In the genomic region with DNA sequence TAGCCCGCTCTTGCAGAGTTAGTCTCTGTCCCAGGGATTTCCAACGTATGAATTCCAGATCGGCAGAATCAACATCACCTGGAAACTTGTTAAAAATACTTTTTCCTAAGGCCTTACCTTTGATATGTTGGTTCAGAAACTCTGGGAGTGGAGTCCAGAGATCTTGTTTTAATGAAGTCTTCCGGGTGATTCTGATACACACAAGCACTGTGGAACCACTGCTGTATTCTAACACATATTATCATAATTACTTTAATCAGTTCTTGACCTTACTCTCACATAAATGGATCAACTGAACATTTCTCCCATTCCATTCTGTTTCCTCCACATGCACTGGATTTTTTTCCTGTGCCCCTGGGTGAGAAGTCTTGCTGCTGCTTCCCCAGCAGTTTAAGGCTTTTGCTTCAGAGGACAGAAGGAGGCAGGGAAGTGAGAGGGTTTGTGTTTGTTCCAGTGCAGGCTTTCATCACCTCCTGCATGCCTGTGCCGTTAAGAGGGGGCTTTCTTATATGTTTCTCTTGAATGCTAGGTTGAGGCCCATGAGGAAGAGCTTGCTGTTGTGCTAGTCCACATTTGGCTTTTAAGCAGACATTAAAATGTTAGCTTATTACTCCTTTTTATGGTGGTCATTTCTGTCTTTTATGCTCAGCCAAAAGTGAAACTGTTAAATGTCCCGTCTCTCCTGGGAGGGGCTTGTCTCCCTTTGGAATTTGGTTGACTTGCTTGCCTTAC, we compare ENCODE assay signal across 9 cellular contexts. TPM values are rescaled to one million over a fixed set of nuclear protein-coding genes. Genes with fewer than 3 reads are reported as not detected.
DNase-seq lines count a peak whose midpoint lies in the region; ATAC-seq, FAIRE-seq and TF ChIP-seq lines count a peak whose summit lies in the region.
"Had no signal": no experiment of that assay in that cellular context is flagged by ENCODE, and none has a peak within 500 bp of the region (broad histone marks: within the 10 kb centered on the region; RNA-seq: fewer than 3 reads in every experiment).

No MANE protein-coding gene starts in this region.

- H3K9me3 ChIP-seq in keratinocyte (ENCODE audit: control insufficient read depth, low read depth, low read length) (no peaks in the 10 kb centered on the region), smooth muscle cell (replicated peaks; ENCODE audit: low read depth) (no peaks in the 10 kb centered on the region), WERI-Rb-1 (ENCODE audit: severe bottlenecking) (no peaks in the 10 kb centered on the region)

- peak overlapping the region; percentile 68 for H3K27ac Mint-ChIP-seq in GM23338

- H3F3A ChIP-seq in GM23338 (replicated peaks; ENCODE audit: low read depth), result no peaks in the 10 kb centered on the region
- no peaks in the 10 kb centered on the region for H3F3A ChIP-seq in smooth muscle cell (ENCODE audit: low read depth)

- peaks cover 1% of the 10 kb centered on the region for H3K27me3 Mint-ChIP-seq in GM23338 (ENCODE audit: insufficient read depth, low read depth, poor library complexity)

- H3K9me3 Mint-ChIP-seq in GM23338, result no peaks in the 10 kb centered on the region

- no peaks in the 10 kb centered on the region for H3K9me1 ChIP-seq in keratinocyte (ENCODE audit: control insufficient read depth, extremely low read depth, insufficient read depth, low read length)

- H3K4me2 ChIP-seq in GM23338 (no peak overlapping the region), keratinocyte (ENCODE audit: control insufficient read depth, extremely low read depth, insufficient read depth, low read depth, low read length) (peak overlapping the region; percentile 72), smooth muscle cell (peak overlapping the region; percentile 73)

- WGBS in smooth muscle cell (ENCODE audit: low lambda C conversion rate), result 68% methylated on average over 6 of the region's 6 CpGs

- ATAC-seq in GM23338 (peak; percentile 61), GM21381 (IDR thresholded peaks at IDR 0.05; ENCODE audit: unreplicated experiment) (no peak)

- no peaks in the 10 kb centered on the region for H3K36me3 Mint-ChIP-seq in GM23338 (ENCODE audit: low read depth)

- H3K4me3 Mint-ChIP-seq in GM23338, result no peak overlapping the region

- no peak overlapping the region for H3K4me3 ChIP-seq in GM23338
- peak overlapping the region in 2 of 3 experiments; percentile 31 to 46 for H3K4me3 ChIP-seq in keratinocyte (ENCODE audit: control insufficient read depth in 2 of 3, extremely low read depth in 1 of 3, insufficient read depth in 2 of 3, low read depth in 1 of 3, low read length in 3 of 3)
- H3K4me3 ChIP-seq in smooth muscle cell, result no peak overlapping the region
- no peak overlapping the region for H3K4me3 ChIP-seq in WERI-Rb-1 (ENCODE audit: low read depth, low read length)

- peaks cover 20% of the 10 kb centered on the region for H3K4me1 Mint-ChIP-seq in GM23338

- H3K27me3 ChIP-seq in GM23338 (ENCODE audit: insufficient read depth) (no peaks in the 10 kb centered on the region), keratinocyte (ENCODE audit: control insufficient read depth, extremely low read depth, insufficient read depth, low read length) (no peaks in the 10 kb centered on the region), smooth muscle cell (ENCODE audit: low read depth) (no peaks in the 10 kb centered on the region), WERI-Rb-1 (ENCODE audit: insufficient read depth, low read depth, severe bottlenecking) (no peaks in the 10 kb centered on the region)

- dilution Hi-C loops in keratinocyte (cut with MboI; ENCODE audit: extremely low pct_ligation_motif_present, low sequenced_read_pairs), result no loop called here

- H3K36me3 ChIP-seq in GM23338 (ENCODE audit: insufficient read depth) (no peaks in the 10 kb centered on the region), keratinocyte (ENCODE audit: control insufficient read depth in 2 of 2, extremely low read depth in 1 of 2, insufficient read depth in 2 of 2, low read length in 2 of 2) (peaks cover 0 to 4% of the 10 kb centered on the region in 2 experiments), smooth muscle cell (ENCODE audit: low read depth) (no peaks in the 10 kb centered on the region), WERI-Rb-1 (no peaks in the 10 kb centered on the region)

- FAIRE-seq in keratinocyte (lab: Jason Lieb, UNC), result no peak

- no peak for TF ChIP-seq CTCF in GM23338 (conservative IDR thresholded peaks at IDR 0.05; ENCODE audit: low read depth in 2 of 2)
- TF ChIP-seq CTCF in keratinocyte (optimal IDR thresholded peaks at IDR 0.05 in 1 of 3, IDR thresholded peaks at IDR 0.05 in 1 of 3, conservative IDR thresholded peaks at IDR 0.05 in 1 of 3; ENCODE audit: extremely low read depth in 1 of 3, insufficient read depth in 2 of 3, low read length in 3 of 3), result no peak
- TF ChIP-seq CTCF in smooth muscle cell (IDR thresholded peaks at IDR 0.05; ENCODE audit: borderline replicate concordance, insufficient read depth, poor library complexity, severe bottlenecking), result no peak
- TF ChIP-seq CTCF in WERI-Rb-1 (IDR thresholded peaks at IDR 0.05; ENCODE audit: low read depth, low read length), result no peak

- H4K20me1 ChIP-seq in GM23338 (replicated peaks; ENCODE audit: insufficient read depth) (peaks cover 8% of the 10 kb centered on the region), keratinocyte (ENCODE audit: control insufficient read depth, extremely low read depth, insufficient read depth, low read length) (peaks cover 2% of the 10 kb centered on the region), smooth muscle cell (ENCODE audit: low read depth) (peaks cover 100% of the 10 kb centered on the region)

- H2AFZ ChIP-seq in GM23338, result no peak overlapping the region
- H2AFZ ChIP-seq in keratinocyte (ENCODE audit: control insufficient read depth, low read length), result no peak overlapping the region
- no peak overlapping the region for H2AFZ ChIP-seq in smooth muscle cell (ENCODE audit: low read depth)

- H3K79me2 ChIP-seq in GM23338 (replicated peaks; ENCODE audit: insufficient read depth), result peaks cover 89% of the 10 kb centered on the region
- peaks cover 75% of the 10 kb centered on the region for H3K79me2 ChIP-seq in keratinocyte (ENCODE audit: control insufficient read depth, insufficient read depth, low read length)
- H3K79me2 ChIP-seq in smooth muscle cell (ENCODE audit: low read depth), result peaks cover 95% of the 10 kb centered on the region

- H3K27ac ChIP-seq in GM23338 (ENCODE audit: low read depth), result peak overlapping the region; percentile 28
- H3K27ac ChIP-seq in keratinocyte (ENCODE audit: control insufficient read depth, insufficient read depth, low read length), result no peak overlapping the region
- H3K27ac ChIP-seq in smooth muscle cell (ENCODE audit: low read depth), result peak overlapping the region; percentile 9
- no peak overlapping the region for H3K27ac ChIP-seq in WERI-Rb-1

- peak; percentile 30 for DNase-seq in GM23338 (ENCODE audit: low spot score)
- DNase-seq in astrocyte of the hippocampus (ENCODE audit: low read depth, low spot score), result peak; percentile 48
- DNase-seq in keratinocyte (ENCODE audit: low read depth, low spot score), result no peak
- DNase-seq in smooth muscle cell (lab: John Stamatoyannopoulos, UW; ENCODE audit: unreplicated experiment), result no peak
- DNase-seq in NCI-H1930 (lab: John Stamatoyannopoulos, UW), result no peak
- no peak for DNase-seq in WERI-Rb-1
- no peak for DNase-seq in NCI-H187 (lab: John Stamatoyannopoulos, UW)
- DNase-seq: NCI-H446 had no signal

- H3K9ac ChIP-seq in keratinocyte (ENCODE audit: control insufficient read depth, extremely low read depth, insufficient read depth, low read length), result peak overlapping the region; percentile 10
- no peak overlapping the region for H3K9ac ChIP-seq in smooth muscle cell (ENCODE audit: low read depth)

- no peaks in the 10 kb centered on the region for H3K9me2 ChIP-seq in GM23338 (ENCODE audit: insufficient read depth)

- H3K4me1 ChIP-seq in GM23338 (ENCODE audit: insufficient read depth) (peaks cover 8% of the 10 kb centered on the region), keratinocyte (ENCODE audit: control insufficient read depth, extremely low read depth, insufficient read depth, low read length) (peaks cover 10% of the 10 kb centered on the region), smooth muscle cell (ENCODE audit: low read depth) (peaks cover 8% of the 10 kb centered on the region)

TF ChIP-seq in GM23338, 12 proteins besides CTCF, POLR2A, EP300 and RAD21 (continues in another document):
- no peak for TF ChIP-seq EZH2 (IDR thresholded peaks at IDR 0.05; ENCODE audit: low read depth, unreplicated experiment)
- no peak for TF ChIP-seq NANOG (IDR thresholded peaks at IDR 0.05; ENCODE audit: borderline replicate concordance)

RNA-seq across cellular contexts. Expression of a gene that starts 32.4 kb away (rescaled TPM):
- total RNA-seq in GM23338 (2014; rRNA removed; shearing (Covaris generic)), result 30.6 and 33.8 TPM in 2 replicates
- polyA plus RNA-seq in GM23338 (2016; fragmentation: Nextera tagmentation; extraction: Ambion mirVana), result 25.4 and 37.2 TPM in 2 replicates
- 22.1 to 28.0 TPM (median 26.7 TPM) in 3 replicates for polyA plus RNA-seq in keratinocyte
- polyA plus RNA-seq in keratinocyte (2011; ENCODE audit: low read depth), result 34.0 TPM
- 20.6 and 33.6 TPM in 2 replicates for polyA plus RNA-seq in keratinocyte (2011; cell fraction: cytosol; rRNA removed)
- polyA plus RNA-seq in keratinocyte (2011; cell fraction: nucleus; rRNA removed), result 22.8 and 25.6 TPM in 2 replicates
- 18.2 and 20.9 TPM in 2 replicates for polyA plus RNA-seq in keratinocyte (2012; ENCODE audit: low replicate concordance)
- 5.8 to 42.1 TPM (median 24.0 TPM) in 3 replicates for polyA minus RNA-seq in keratinocyte
- polyA minus RNA-seq in keratinocyte (2011; cell fraction: cytosol; rRNA and poly(A)+ RNA removed), result 30.3 TPM
- polyA minus RNA-seq in keratinocyte (2011; cell fraction: nucleus; rRNA and poly(A)+ RNA removed), result 17.4 and 43.7 TPM in 2 replicates
- 42.1 and 53.8 TPM in 2 replicates for total RNA-seq in smooth muscle cell
- 32.8 and 46.9 TPM in 2 replicates for polyA plus RNA-seq in smooth muscle cell

Comparison
In these comparisons a context has a peak if more than half of its experiments do, and no peak if none do; other contexts are left out.
1. DNase-seq: peak in GM23338 (single experiment) and astrocyte of the hippocampus (single experiment); none in keratinocyte (single experiment), smooth muscle cell (single experiment), NCI-H1930 (0 of 2), WERI-Rb-1 (single experiment) and NCI-H187 (0 of 2).
2. H3K27ac ChIP-seq: peak in GM23338 (single experiment) and smooth muscle cell (single experiment); none in keratinocyte (single experiment) and WERI-Rb-1 (single experiment).
3. H3K4me3 ChIP-seq: peak in keratinocyte (2 of 3); none in GM23338 (single experiment), smooth muscle cell (single experiment) and WERI-Rb-1 (single experiment).